8 cellular contexts compared by ENCODE assay signal in genomic region chr14:75293920-75294648, GRCh38. TPM values are rescaled to one million over a fixed set of nuclear protein-coding genes. Genes with fewer than 3 reads are reported as not detected.
DNase-seq lines count a peak whose midpoint lies in the region; ATAC-seq and TF ChIP-seq lines count a peak whose summit lies in the region.

No MANE protein-coding gene starts in this region.

- no peaks in the 10 kb centered on the region for H3K79me2 ChIP-seq in OCI-LY1 (ENCODE audit: insufficient read depth, low read length)

- peak overlapping the region; percentile 97 for H3K27ac Mint-ChIP-seq in Calu3 (ENCODE audit: unreplicated experiment)
- H3K27ac Mint-ChIP-seq in endothelial cell (ENCODE audit: unreplicated experiment), result peak overlapping the region; percentile 98

- CTCF ChIA-PET in Calu3 (lab: Charles Lee), result interaction anchor here (0.7 to 2.8 kb wide), 6 partner anchors 10 to 162 kb away, joined by 3 to 10 read pairs (median 5); no protein-coding TSS in a partner anchor

- peak overlapping the region; percentile 51 for H3K9ac ChIP-seq in OCI-LY1 (ENCODE audit: low read length)

- no peaks in the 10 kb centered on the region for H3F3A ChIP-seq in OCI-LY1 (ENCODE audit: insufficient read depth, low read length)

- ATAC-seq in GM21528 (IDR thresholded peaks at IDR 0.05; ENCODE audit: low FRiP score, unreplicated experiment), result peak; percentile 85

- H3K27me3 Mint-ChIP-seq in Calu3 (ENCODE audit: unreplicated experiment) (no peaks in the 10 kb centered on the region), endothelial cell (ENCODE audit: unreplicated experiment) (peaks cover 9% of the 10 kb centered on the region)

- H3K4me1 Mint-ChIP-seq in Calu3 (ENCODE audit: low read depth, unreplicated experiment), result peaks cover 21% of the 10 kb centered on the region
- H3K4me1 Mint-ChIP-seq in endothelial cell (ENCODE audit: unreplicated experiment), result peaks cover 17% of the 10 kb centered on the region

- H3K36me3 ChIP-seq in OCI-LY1 (ENCODE audit: insufficient read depth, low read length), result no peaks in the 10 kb centered on the region

- H3K4me3 Mint-ChIP-seq in Calu3 (ENCODE audit: low read depth, unreplicated experiment) (peak overlapping the region; percentile 60), endothelial cell (ENCODE audit: unreplicated experiment) (peak overlapping the region; percentile 90)

- BruUV-seq in Calu3 (replicated peaks; lab: Mats Ljungman, UMichigan), result no TSS peak

- DNase-seq in Calu3 (peak; percentile 96), HuH-7 (ENCODE audit: low spot score) (peak; percentile 85), endothelial cell (ENCODE audit: low spot score) (peak; percentile 98), midbrain (lab: John Stamatoyannopoulos, UW) (peak; percentile 92)
- peak; percentile 97 for DNase-seq in activated CD8-positive, alpha-beta memory T cell treated with anti-CD3 and anti-CD28 coated beads, Interleukin-2, amount 50 U/mL, for 48 hours
- peak; percentile 92 for DNase-seq in stimulated activated CD8-positive, alpha-beta memory T cell treated with anti-CD3 and anti-CD28 coated beads, Interleukin-15, amount 100 ng/mL, for 48 hours (ENCODE audit: low read depth in 2 of 2)

- H3K9me3 Mint-ChIP-seq in Calu3 (ENCODE audit: low read depth, unreplicated experiment), result no peaks in the 10 kb centered on the region
- H3K9me3 Mint-ChIP-seq in endothelial cell (ENCODE audit: unreplicated experiment), result no peaks in the 10 kb centered on the region

- H3K36me3 Mint-ChIP-seq in Calu3 (ENCODE audit: insufficient read depth, unreplicated experiment) (peaks cover 34% of the 10 kb centered on the region), endothelial cell (ENCODE audit: low read depth, unreplicated experiment) (no peaks in the 10 kb centered on the region)

- H3K4me1 ChIP-seq in OCI-LY1 (ENCODE audit: insufficient read depth, low read length, severe bottlenecking), result peaks cover 18% of the 10 kb centered on the region

- H3K4me2 ChIP-seq in OCI-LY1 (ENCODE audit: low read length), result peak overlapping the region; percentile 96

- no peaks in the 10 kb centered on the region for H3K9me3 ChIP-seq in OCI-LY1 (ENCODE audit: low read length)

- intact Hi-C loops in Calu3 (cut with micrococcal nuclease; ENCODE audit: unreplicated experiment), result no loop called here

- no peaks in the 10 kb centered on the region for H4K20me1 ChIP-seq in OCI-LY1 (ENCODE audit: insufficient read depth, low read length)

- H2AFZ ChIP-seq in OCI-LY1 (ENCODE audit: low read length), result peak overlapping the region; percentile 46; the same call in 1 of the 2 replicates

- peak overlapping the region; percentile 73 for H3K4me3 ChIP-seq in OCI-LY1 (ENCODE audit: low read depth, low read length, poor library complexity, severe bottlenecking)

- H3K27me3 ChIP-seq in OCI-LY1 (ENCODE audit: insufficient read depth, low read length), result no peaks in the 10 kb centered on the region

- no peak overlapping the region for H3K27ac ChIP-seq in OCI-LY1 (ENCODE audit: low read depth, low read length, poor library complexity, severe bottlenecking)

- no peaks in the 10 kb centered on the region for H3K9me2 ChIP-seq in OCI-LY1 (ENCODE audit: low read depth, low read length)

- TF ChIP-seq CTCF in Calu3 (IDR thresholded peaks at IDR 0.05; ENCODE audit: unreplicated experiment) (no peak), OCI-LY1 (IDR thresholded peaks at IDR 0.05; ENCODE audit: low read length) (no peak), endothelial cell (IDR thresholded peaks at IDR 0.05; ENCODE audit: unreplicated experiment) (no peak)

RNA-seq across cellular contexts. Expression of gene FOS, which starts 15.5 kb away (rescaled TPM):
- total RNA-seq in Calu3 (2022), result 149 and 183 TPM in 2 replicates
- total RNA-seq in endothelial cell (ENCODE audit: unreplicated experiment), result 41.5 TPM
